ENCODE assay signal across 34 cellular contexts in genomic region chr7:20577362-20578069, GRCh38. TPM values are rescaled to one million over a fixed set of nuclear protein-coding genes. Genes with fewer than 3 reads are reported as not detected.
A peak's percentile ranks its signal among the peaks of the same experiment; 100 is the strongest.
DNase-seq lines count a peak whose midpoint lies in the region; ATAC-seq and TF ChIP-seq lines count a peak whose summit lies in the region.
"Had no signal": no experiment of that assay in that cellular context is flagged by ENCODE, and none has a peak within 500 bp of the region (broad histone marks: within the 10 kb centered on the region; RNA-seq: fewer than 3 reads in every experiment).

No MANE protein-coding gene starts in this region.

- H3K79me2 ChIP-seq in PC-3 (ENCODE audit: low read length) = no peaks in the 10 kb centered on the region

- H3K4me2 ChIP-seq in PC-3 (ENCODE audit: low read length) = no peak overlapping the region
- H3K4me2 ChIP-seq: KMS-11 had no signal

- POLR2A ChIA-PET in PC-3 (lab: Charles Lee; ENCODE audit: unreplicated experiment) = no interaction called here

- no TSS peak for BruUV-seq in PC-3 (replicated peaks; lab: Mats Ljungman, UMichigan)

- no peaks in the 10 kb centered on the region for H3K9me3 ChIP-seq in PC-3 (ENCODE audit: low read length)
- H3K9me3 ChIP-seq: body of pancreas, psoas muscle, suprapubic skin had no signal

- no peak for TF ChIP-seq CTCF in PC-3 (conservative IDR thresholded peaks at IDR 0.05; ENCODE audit: low read depth, low read length)

- H3K27ac ChIP-seq in PC-3 (ENCODE audit: low read length) = no peak overlapping the region
- H3K27ac ChIP-seq: 22Rv1, body of pancreas, KMS-11, psoas muscle, suprapubic skin had no signal

- H3K36me3 ChIP-seq in PC-3 (ENCODE audit: low read depth, low read length) = no peaks in the 10 kb centered on the region
- H3K36me3 ChIP-seq: suprapubic skin had no signal

- H3K9me2 ChIP-seq in PC-3 (replicated peaks; ENCODE audit: low read length) = no peaks in the 10 kb centered on the region

- no peak overlapping the region for H3K4me3 ChIP-seq in PC-3 (ENCODE audit: low read length)
- H3K4me3 ChIP-seq: body of pancreas, psoas muscle, suprapubic skin had no signal

- H4K20me1 ChIP-seq in PC-3 (ENCODE audit: low read length) = no peaks in the 10 kb centered on the region

- peak; percentile 68 for ATAC-seq in sciatic nerve
- ATAC-seq in PC-3 = no peak
- no peak for ATAC-seq in GM21447 (IDR thresholded peaks at IDR 0.05; ENCODE audit: unreplicated experiment)
- ATAC-seq: activated CD8-positive, alpha-beta T cell treated with anti-CD3 and anti-CD28 coated beads for 36 hours; body of pancreas; psoas muscle; stimulated activated effector memory CD8-positive, alpha-beta T cell treated with anti-CD3 and anti-CD28 coated beads, Interleukin-12 subunit alpha, Interleukin-12 subunit beta, amount 100 ng/mL, for 72 hours; T-cell had no signal

- in situ Hi-C loops in SK-MEL-5 (cut with HindIII; ENCODE audit: low pct_unique_long_range_greater_than_20kb, low sequenced_read_pairs) = no loop called here

- no peaks in the 10 kb centered on the region for H3K27me3 ChIP-seq in PC-3 (ENCODE audit: low read length)
- H3K27me3 ChIP-seq: body of pancreas, suprapubic skin had no signal

- no peaks in the 10 kb centered on the region for H3F3A ChIP-seq in PC-3 (ENCODE audit: low read length, unreplicated experiment)

- H3K4me1 ChIP-seq in PC-3 (ENCODE audit: insufficient read depth, low read length) = no peaks in the 10 kb centered on the region
- H3K4me1 ChIP-seq: body of pancreas, psoas muscle, suprapubic skin had no signal

- H2AFZ ChIP-seq in PC-3 (ENCODE audit: low read length) = no peak overlapping the region

- intact Hi-C loops in sciatic nerve (cut with DNase I) (no loop called here), PC-3 (cut with micrococcal nuclease) (no loop called here)

- DNase-seq in NCI-H82 (lab: John Stamatoyannopoulos, UW) (peak; percentile 19), NCI-H82 treated with DMSO at 0.1 percent for 48 hours (lab: John Stamatoyannopoulos, UW; ENCODE audit: unreplicated experiment) (no peak), SK-MEL-5 (ENCODE audit: low read depth, low spot score) (peak; percentile 42), fibroblast of peridontal ligament (ENCODE audit: extremely low read depth) (peak; percentile 32), sciatic nerve (ENCODE audit: low spot score) (no peak), D341Med (ENCODE audit: low spot score) (no peak), PC-3 (no peak)
- DNase-seq: activated CD4-positive, CD25-positive, alpha-beta regulatory T cell treated with anti-CD3 and anti-CD28 coated beads, Interleukin-2, amount 50 U/mL, for 72 hours; activated CD8-positive, alpha-beta T cell treated with anti-CD3 and anti-CD28 coated beads for 36 hours; activated effector memory CD4-positive, alpha-beta T cell treated with anti-CD3 and anti-CD28 coated beads, Interleukin-2, amount 50 U/mL, for 16 hours; activated naive CD8-positive, alpha-beta T cell treated with anti-CD3 and anti-CD28 coated beads, Interleukin-2, amount 10 ng/mL, durations not matched to agents 7 days and 5 days; activated T-cell treated with anti-CD3 and anti-CD28 coated beads for 4 hours; body of pancreas; CD4-positive, alpha-beta memory T cell; effector CD8-positive, alpha-beta T cell; erythroblast; GDM1; NCI-H1048; NCI-H187 treated with DMSO at 0.1 percent for 48 hours; NCI-H69; psoas muscle; SHP77 treated with DMSO at 0.1 percent for 48 hours; stimulated activated CD4-positive, alpha-beta T cell treated with anti-CD3 and anti-CD28 coated beads, Interleukin-2, amount 100 ng/mL, for 48 hours; T-cell had no signal

- CTCF ChIA-PET in PC-3 (lab: Charles Lee) = no interaction called here

- H3K9ac ChIP-seq in PC-3 (ENCODE audit: low read length) = no peak overlapping the region
- H3K9ac ChIP-seq: KMS-11 had no signal

RNA-seq across cellular contexts. Expression of gene ABCB5, which starts 38.0 kb away (rescaled TPM):
- total RNA-seq in SK-MEL-5 (2014; rRNA removed; shearing (Covaris generic)) = 73.8 and 78.9 TPM in 2 replicates
- polyA plus RNA-seq in SK-MEL-5 (2015; cell fraction: cytosol; rRNA removed) = 25.6 and 31.9 TPM in 2 replicates
- polyA plus RNA-seq in SK-MEL-5 (2015; cell fraction: nucleus; rRNA removed) = 42.4 and 46.6 TPM in 2 replicates
- total RNA-seq in sciatic nerve (0.27 TPM), PC-3 (2014; rRNA removed) (not detected in 2 replicates)
- total RNA-seq: activated CD8-positive, alpha-beta T cell treated with anti-CD3 and anti-CD28 coated beads for 36 hours; activated naive CD8-positive, alpha-beta T cell treated with anti-CD3 and anti-CD28 coated beads, Interleukin-2, amount 10 ng/mL, durations not matched to agents 7 days and 5 days; CD4-positive, alpha-beta memory T cell; cerebellum; H1; lung microvascular endothelial cell; OCI-LY7; psoas muscle; T-cell had no signal
- polyA plus RNA-seq: CD4-positive, alpha-beta memory T cell; H1; keratinocyte; psoas muscle had no signal

Comparison
In these comparisons a context has a peak if more than half of its experiments do, and no peak if none do; other contexts are left out.
1. DNase-seq: peak in NCI-H82 (single experiment), SK-MEL-5 (single experiment) and fibroblast of peridontal ligament (single experiment); none in NCI-H82 treated with DMSO at 0.1 percent for 48 hours (single experiment), sciatic nerve (single experiment), D341Med (single experiment) and PC-3 (single experiment).
2. RNA of gene ABCB5, which starts 38.0 kb away (total RNA-seq): 73.8 to 78.9 TPM in SK-MEL-5; 0.27 TPM in sciatic nerve (single experiment) and not detected in PC-3; every median in the first group is over 10 times any median in the second.